In the genomic region with DNA sequence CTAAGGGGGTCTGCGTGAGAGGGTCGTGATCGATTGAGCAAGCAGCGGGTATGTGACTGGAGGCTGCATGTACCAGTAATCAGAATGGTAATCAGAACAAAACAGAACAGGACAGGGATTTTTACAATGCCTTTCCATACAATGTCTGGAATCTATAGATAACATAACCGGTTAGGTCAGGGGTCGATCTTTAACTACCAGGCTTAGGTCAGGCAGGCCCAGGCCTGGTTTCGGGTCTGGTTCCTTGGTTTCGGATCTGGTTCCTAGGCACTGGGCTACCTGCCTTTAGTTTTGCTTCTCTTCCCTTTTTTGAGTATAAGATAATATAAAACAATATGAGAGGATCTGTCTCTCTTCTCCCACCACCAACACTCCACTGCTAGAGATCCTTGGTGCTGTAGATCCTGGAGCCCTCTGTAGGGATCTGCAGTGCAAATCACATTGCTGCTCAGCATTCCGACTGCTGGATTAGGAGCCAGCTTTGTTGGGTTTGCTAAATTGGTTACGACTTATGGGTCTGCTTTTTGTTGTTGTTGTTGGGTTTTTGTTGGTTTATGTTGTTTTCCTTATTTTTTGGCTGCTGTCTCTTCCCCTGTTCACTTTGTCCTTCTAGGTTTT, we compare ENCODE assay signal across 7 cellular contexts.
DNase-seq lines count a peak whose midpoint lies in the region; ATAC-seq, FAIRE-seq and TF ChIP-seq lines count a peak whose summit lies in the region.
"Not testable (repeated sequence)": the region's sequence is repeated elsewhere in the genome, so short reads cannot be mapped to it uniquely, and the experiment has no call there.

No MANE protein-coding gene starts in this region.

- not testable (repeated sequence) for H3K9me3 ChIP-seq in HEK293 (ENCODE audit: control insufficient read depth, insufficient read depth, low read depth, low read length); K562 (replicated peaks; ENCODE audit: control insufficient read depth, insufficient read depth, low read depth, low read length); trophoblast cell (ENCODE audit: insufficient read depth, low read depth, low read length)

- not testable (repeated sequence) for H3K9ac ChIP-seq in K562 (ENCODE audit: insufficient read depth in 1 of 2, low read depth in 2 of 2, low read length in 2 of 2); trophoblast cell (ENCODE audit: low read length)

- H4K12ac ChIP-seq in trophoblast cell (ENCODE audit: low read depth, low read length) = peak overlapping the region; percentile 28

- peak overlapping the region; percentile 95 for H3K4ac ChIP-seq in trophoblast cell (ENCODE audit: low read depth, low read length)

- DNase-seq in ELF-1 (ENCODE audit: low read depth, low spot score) = peak; percentile 58
- DNase-seq in WTC11 (ENCODE audit: low spot score); K562 (ENCODE audit: extremely low read depth in 1 of 4, low spot score in 3 of 4); glutamatergic neuron; neural crest cell (ENCODE audit: low read depth, low spot score): not testable (repeated sequence)
- DNase-seq in trophoblast cell = peak; percentile 19 to 58

- peak overlapping the region; percentile 99 for H2BK120ac ChIP-seq in trophoblast cell (ENCODE audit: insufficient read depth, low read length, poor library complexity)

- intact Hi-C loops in K562 (cut with micrococcal nuclease) = not testable (repeated sequence)

- CTCF ChIA-PET in HEK293 (lab: Yijun Ruan, JAX); K562 (lab: Yijun Ruan, JAX; ENCODE audit: low intra/inter-chr PET ratio): not testable (repeated sequence)
- CTCF ChIA-PET in WTC11 (lab: Charles Lee) = interaction anchor here (0.6 to 3.9 kb wide), 4 partner anchors 14 to 144 kb away, joined by 3 to 20 read pairs (median 4); no protein-coding TSS in a partner anchor

- BruUV-seq in K562 (replicated peaks; lab: Mats Ljungman, UMichigan) = not testable (repeated sequence)

- H4K91ac ChIP-seq in trophoblast cell (ENCODE audit: low read depth, low read length) = peak overlapping the region; percentile 100

- not testable (repeated sequence) for H3K9me3 Mint-ChIP-seq in WTC11; glutamatergic neuron (ENCODE audit: unreplicated experiment); neural crest cell

- H3K4me2 ChIP-seq in K562 (ENCODE audit: insufficient read depth, low read length) = not testable (repeated sequence)
- H3K4me2 ChIP-seq in trophoblast cell (ENCODE audit: low read length) = peak overlapping the region; percentile 50

- not testable (repeated sequence) for TF ChIP-seq RAD21 in K562 (CRISPR knock-in tag; conservative IDR thresholded peaks at IDR 0.05 in 1 of 2, IDR thresholded peaks at IDR 0.05 in 1 of 2)

- H3K27me3 ChIP-seq in K562 (ENCODE audit: control insufficient read depth in 2 of 2, insufficient read depth in 2 of 2, low read length in 2 of 2) = peaks cover 6 to 17% of the 10 kb centered on the region in 2 experiments; a peak in 4 of 5 replicates
- not testable (repeated sequence) for H3K27me3 ChIP-seq in trophoblast cell (ENCODE audit: insufficient read depth, low read length)

- ATAC-seq in WTC11, K562: not testable (repeated sequence)

- not testable (repeated sequence) for FAIRE-seq in K562 (lab: Jason Lieb, UNC)

- H3K4me1 ChIP-seq in HEK293 (ENCODE audit: control insufficient read depth, insufficient read depth, low read length); K562 (replicated peaks in 1 of 2; ENCODE audit: control insufficient read depth in 2 of 2, insufficient read depth in 2 of 2, low read length in 2 of 2): not testable (repeated sequence)
- H3K4me1 ChIP-seq in trophoblast cell (ENCODE audit: control insufficient read depth in 1 of 2, insufficient read depth in 2 of 2, low read length in 2 of 2) = peaks cover 30 to 34% of the 10 kb centered on the region in 2 experiments

- H3K79me1 ChIP-seq in trophoblast cell (ENCODE audit: low read length) = peaks cover 32% of the 10 kb centered on the region

- not testable (repeated sequence) for H3K79me2 ChIP-seq in K562 (ENCODE audit: control insufficient read depth, insufficient read depth, low read length); trophoblast cell (ENCODE audit: control insufficient read depth, insufficient read depth, low read length, poor library complexity)

- H3K14ac ChIP-seq in trophoblast cell (ENCODE audit: low read length) = peak overlapping the region; percentile 88

- not testable (repeated sequence) for H3K4me3 ChIP-seq in HEK293 (ENCODE audit: low read depth, low read length); K562; trophoblast cell (ENCODE audit: low read depth, low read length)

- not testable (repeated sequence) for H3K36me3 ChIP-seq in HEK293 (ENCODE audit: control insufficient read depth in 2 of 2, insufficient read depth in 1 of 2, low read length in 2 of 2); K562 (ENCODE audit: control insufficient read depth, insufficient read depth, low read length); trophoblast cell (ENCODE audit: control insufficient read depth in 1 of 2, insufficient read depth in 2 of 2, low read length in 2 of 2)

- H2BK12ac ChIP-seq in trophoblast cell (ENCODE audit: low read length) = peak overlapping the region; percentile 81

- H4K8ac ChIP-seq in trophoblast cell (ENCODE audit: low read depth, low read length) = peak overlapping the region; percentile 30

- H3K9me1 ChIP-seq in K562 (ENCODE audit: control insufficient read depth, insufficient read depth, low read length) = not testable (repeated sequence)

- not testable (repeated sequence) for H3K23ac ChIP-seq in trophoblast cell (ENCODE audit: low read length)

- H2AK5ac ChIP-seq in trophoblast cell (ENCODE audit: low read length) = not testable (repeated sequence)

- in situ Hi-C loops in K562 (cut with MboI) = not testable (repeated sequence)

- H3K36me3 Mint-ChIP-seq in WTC11; glutamatergic neuron (ENCODE audit: unreplicated experiment); neural crest cell (ENCODE audit: low read depth): not testable (repeated sequence)

- WGBS in K562 (ENCODE audit: insufficient coverage, low coverage, missing lambda C conversion rate) = 14% methylated on average over 10 of the region's 10 CpGs
- WGBS in trophoblast cell (ENCODE audit: extremely low coverage, insufficient coverage, insufficient read length) = no CpG with 5 or more reads among the region's 10 CpGs

- not testable (repeated sequence) for H3K4me3 Mint-ChIP-seq in WTC11; glutamatergic neuron (ENCODE audit: unreplicated experiment)
- peak overlapping the region; percentile 72 for H3K4me3 Mint-ChIP-seq in neural crest cell

- POLR2A ChIA-PET in HEK293 (lab: Yijun Ruan, JAX) = not testable (repeated sequence)
- POLR2A ChIA-PET in WTC11 (lab: Charles Lee) = interaction anchor here (0.7 to 2.7 kb wide), 3 partner anchors 76 to 189 kb away, joined by 3 to 7 read pairs (median 3); a partner anchor contains a TSS
- POLR2A ChIA-PET in K562 (lab: Yijun Ruan, JAX) = interaction anchor here (0.7 to 1.0 kb wide), 2 partner anchors 12 to 50 kb away, joined by 3 to 4 read pairs; no protein-coding TSS in a partner anchor

- not testable (repeated sequence) for H2AFZ ChIP-seq in K562 (ENCODE audit: low read depth, low read length); trophoblast cell (ENCODE audit: insufficient read depth, low read length, poor library complexity)

- H2BK5ac ChIP-seq in trophoblast cell (ENCODE audit: low read depth, low read length, poor library complexity) = peak overlapping the region; percentile 99

- not testable (repeated sequence) for TF ChIP-seq EP300 in K562 (IDR thresholded peaks at IDR 0.05; ENCODE audit: low read length)

- H4K20me1 ChIP-seq in K562 (replicated peaks; ENCODE audit: control insufficient read depth, insufficient read depth, low read length) = not testable (repeated sequence)

- H3K27ac Mint-ChIP-seq in WTC11 (peak overlapping the region; percentile 97), glutamatergic neuron (ENCODE audit: unreplicated experiment) (peak overlapping the region; percentile 6), neural crest cell (ENCODE audit: unreplicated experiment) (peak overlapping the region; percentile 79)

- H3K4me1 Mint-ChIP-seq in WTC11 = peaks cover 52% of the 10 kb centered on the region
- H3K4me1 Mint-ChIP-seq in glutamatergic neuron (ENCODE audit: low read depth, unreplicated experiment) = peaks cover 14% of the 10 kb centered on the region
- H3K4me1 Mint-ChIP-seq in neural crest cell = peaks cover 51% of the 10 kb centered on the region

- not testable (repeated sequence) for H3K27me3 Mint-ChIP-seq in WTC11 (ENCODE audit: low read depth); glutamatergic neuron (ENCODE audit: unreplicated experiment); neural crest cell (ENCODE audit: low read depth)

- H3K27ac ChIP-seq in HEK293 (ENCODE audit: extremely low read depth, low read depth, low read length); K562 (ENCODE audit: extremely low read depth, low read depth, low read length): not testable (repeated sequence)
- H3K27ac ChIP-seq in trophoblast cell (ENCODE audit: low read depth, low read length) = peak overlapping the region; percentile 98

- TF ChIP-seq CTCF in HEK293 (tag by site-specific recombination; IDR thresholded peaks at IDR 0.05); WTC11 (IDR thresholded peaks at IDR 0.05); K562 (IDR thresholded peaks at IDR 0.05 in 2 of 3, conservative IDR thresholded peaks at IDR 0.05 in 1 of 3; ENCODE audit: insufficient read depth in 2 of 3, low read depth in 1 of 3, low read length in 3 of 3); glutamatergic neuron (IDR thresholded peaks at IDR 0.05; ENCODE audit: partially characterized antibody, unreplicated experiment); neural crest cell (conservative IDR thresholded peaks at IDR 0.05): not testable (repeated sequence)

- TF ChIP-seq POLR2A in K562 (conservative IDR thresholded peaks at IDR 0.05) = not testable (repeated sequence)

- H3K18ac ChIP-seq in trophoblast cell (ENCODE audit: low read length) = peak overlapping the region; percentile 94

TF ChIP-seq in HEK293, 187 proteins besides CTCF, POLR2A, EP300 and RAD21:
- peak; percentile 33; the same call in 1 of the 2 replicates for TF ChIP-seq ZBTB17 (tag by site-specific recombination; IDR thresholded peaks at IDR 0.05)

TF ChIP-seq in K562, 482 proteins besides CTCF, POLR2A, EP300 and RAD21 (continues in another document):
- not testable (repeated sequence) for TF ChIP-seq NR2C2 (CRISPR knock-in tag; IDR thresholded peaks at IDR 0.05); NR2C1 (IDR thresholded peaks at IDR 0.05)
- peak; percentile 44 for TF ChIP-seq NR2C2 (tag; IDR thresholded peaks at IDR 0.05)
- peak; percentile 71 for TF ChIP-seq NR2C1 (tag; IDR thresholded peaks at IDR 0.05)

Comparison
In these comparisons a context has a peak if more than half of its experiments do, and no peak if none do; other contexts are left out.
1. H3K27ac Mint-ChIP-seq: peak in every context shown above with its lines; median percentile 97 in WTC11; 79 in neural crest cell; 6 in glutamatergic neuron.